ENCODE assay signal across 8 cellular contexts in genomic region chr9:128129976-128130590, GRCh38. TPM values are rescaled to one million over a fixed set of nuclear protein-coding genes. Genes with fewer than 3 reads are reported as not detected.
DNase-seq lines count a peak whose midpoint lies in the region; ATAC-seq and TF ChIP-seq lines count a peak whose summit lies in the region.
"Not testable (repeated sequence)": the region's sequence is repeated elsewhere in the genome, so short reads cannot be mapped to it uniquely, and the experiment has no call there.

No MANE protein-coding gene starts in this region.

- H3K27me3 ChIP-seq in RWPE2 (ENCODE audit: insufficient read depth, poor library complexity, severe bottlenecking); thyroid gland: not testable (repeated sequence)
- H3K27me3 ChIP-seq in esophagus muscularis mucosa, result peaks cover 0 to 12% (median 0%) of the 10 kb centered on the region in 4 donors

- peaks cover 34% of the 10 kb centered on the region for H3K27me3 Mint-ChIP-seq in activated naive CD8-positive, alpha-beta T cell treated with anti-CD3 and anti-CD28 coated beads, Interleukin-2, amount 10 ng/mL, durations not matched to agents 7 days and 5 days
- peaks cover 28% of the 10 kb centered on the region for H3K27me3 Mint-ChIP-seq in mesothelial cell of epicardium (ENCODE audit: low read depth)

- peaks cover 26% of the 10 kb centered on the region for H3K4me1 Mint-ChIP-seq in activated naive CD8-positive, alpha-beta T cell treated with anti-CD3 and anti-CD28 coated beads, Interleukin-2, amount 10 ng/mL, durations not matched to agents 7 days and 5 days
- peaks cover 17% of the 10 kb centered on the region for H3K4me1 Mint-ChIP-seq in mesothelial cell of epicardium

- not testable (repeated sequence) for H3K27ac Mint-ChIP-seq in activated naive CD8-positive, alpha-beta T cell treated with anti-CD3 and anti-CD28 coated beads, Interleukin-2, amount 10 ng/mL, durations not matched to agents 7 days and 5 days; mesothelial cell of epicardium

- H3K27ac ChIP-seq in RWPE2 (ENCODE audit: poor library complexity, severe bottlenecking); esophagus muscularis mucosa (replicated peaks in 1 of 4); thyroid gland: not testable (repeated sequence)

- DNase-seq in GM10266 (ENCODE audit: extremely low spot score); esophagus muscularis mucosa (ENCODE audit: extremely low spot score); mesothelial cell of epicardium (ENCODE audit: low spot score in 2 of 2, unreplicated experiment in 2 of 2): not testable (repeated sequence)
- DNase-seq in RWPE2 (ENCODE audit: low spot score) (peak; percentile 11), thyroid gland (peak; percentile 65 to 68)
- DNase-seq in activated CD8-positive, alpha-beta memory T cell treated with anti-CD3 and anti-CD28 coated beads for 24 hours, result peak; percentile 79
- DNase-seq in activated naive CD8-positive, alpha-beta T cell treated with anti-CD3 and anti-CD28 coated beads, Interleukin-2, amount 10 ng/mL, durations not matched to agents 7 days and 5 days, result peak; percentile 58
- DNase-seq in stimulated activated CD4-positive, alpha-beta T cell treated with anti-CD3 and anti-CD28 coated beads, Interleukin-12 subunit alpha, Interleukin-12 subunit beta, amount 100 ng/mL, for 4 hours, result peak; percentile 47

- POLR2A ChIA-PET in activated naive CD8-positive, alpha-beta T cell treated with anti-CD3 and anti-CD28 coated beads, Interleukin-2, amount 10 ng/mL, durations not matched to agents 7 days and 5 days (lab: Charles Lee), result not testable (repeated sequence)

- H3K36me3 Mint-ChIP-seq in activated naive CD8-positive, alpha-beta T cell treated with anti-CD3 and anti-CD28 coated beads, Interleukin-2, amount 10 ng/mL, durations not matched to agents 7 days and 5 days; mesothelial cell of epicardium: not testable (repeated sequence)

- TF ChIP-seq CTCF in GM10266 (IDR thresholded peaks at IDR 0.05; ENCODE audit: control insufficient read depth, insufficient read depth, low read depth, missing control alignments) (peak; percentile 32), RWPE2 (IDR thresholded peaks at IDR 0.05; ENCODE audit: poor library complexity, severe bottlenecking) (peak; percentile 51), esophagus muscularis mucosa (IDR thresholded peaks at IDR 0.05) (peak; percentile 25 to 49 (median 40)), mesothelial cell of epicardium (IDR thresholded peaks at IDR 0.05; ENCODE audit: unreplicated experiment) (peak; percentile 27), thyroid gland (IDR thresholded peaks at IDR 0.05) (peak in 4 of 6 experiments; percentile 22 to 53 (median 25))

- intact Hi-C loops in esophagus muscularis mucosa (cut with DNase I); thyroid gland (cut with DNase I): not testable (repeated sequence)

- TF ChIP-seq EP300 in esophagus muscularis mucosa (IDR thresholded peaks at IDR 0.05), result not testable (repeated sequence)

- not testable (repeated sequence) for H3K4me3 ChIP-seq in RWPE2 (ENCODE audit: severe bottlenecking); esophagus muscularis mucosa; thyroid gland (replicated peaks in 1 of 3)

- WGBS in esophagus muscularis mucosa, result 23% methylated on average over 12 of the region's 12 CpGs
- WGBS in thyroid gland, 2 donors, result 28 to 29% methylated on average over 10 to 12 of the region's 12 CpGs

- peak overlapping the region; percentile 58 for H3K4me3 Mint-ChIP-seq in activated naive CD8-positive, alpha-beta T cell treated with anti-CD3 and anti-CD28 coated beads, Interleukin-2, amount 10 ng/mL, durations not matched to agents 7 days and 5 days
- peak overlapping the region; percentile 43 for H3K4me3 Mint-ChIP-seq in mesothelial cell of epicardium

- not testable (repeated sequence) for ATAC-seq in RWPE2 (ENCODE audit: low read depth); activated naive CD8-positive, alpha-beta T cell treated with anti-CD3 and anti-CD28 coated beads, Interleukin-2, amount 10 ng/mL, durations not matched to agents 7 days and 5 days (ENCODE audit: low read depth)

- not testable (repeated sequence) for H3K9me3 Mint-ChIP-seq in activated naive CD8-positive, alpha-beta T cell treated with anti-CD3 and anti-CD28 coated beads, Interleukin-2, amount 10 ng/mL, durations not matched to agents 7 days and 5 days
- H3K9me3 Mint-ChIP-seq in mesothelial cell of epicardium, result peaks cover 13% of the 10 kb centered on the region

- not testable (repeated sequence) for H3K4me1 ChIP-seq in RWPE2 (ENCODE audit: insufficient read depth, poor library complexity, severe bottlenecking)
- H3K4me1 ChIP-seq in esophagus muscularis mucosa, result peaks cover 26 to 33% (median 32%) of the 10 kb centered on the region in 4 donors
- H3K4me1 ChIP-seq in thyroid gland, result peaks cover 22 to 25% of the 10 kb centered on the region in 2 donors

- not testable (repeated sequence) for H3K9me3 ChIP-seq in RWPE2 (ENCODE audit: severe bottlenecking); esophagus muscularis mucosa; thyroid gland

- not testable (repeated sequence) for TF ChIP-seq POLR2A in esophagus muscularis mucosa (IDR thresholded peaks at IDR 0.05; ENCODE audit: low read depth); thyroid gland (IDR thresholded peaks at IDR 0.05)

- H3K36me3 ChIP-seq in RWPE2 (ENCODE audit: low read depth); esophagus muscularis mucosa; thyroid gland: not testable (repeated sequence)

RNA-seq across cellular contexts. Expression of gene PTGES2, which starts 2.6 kb away (rescaled TPM):
- total RNA-seq in activated naive CD8-positive, alpha-beta T cell treated with anti-CD3 and anti-CD28 coated beads, Interleukin-2, amount 10 ng/mL, durations not matched to agents 7 days and 5 days, result 10 to 100 TPM; 51.8 to 53.2 TPM
- 10 to 100 TPM; 58.0 to 72.7 (median 60.5) TPM for total RNA-seq in esophagus muscularis mucosa
- total RNA-seq in mesothelial cell of epicardium, result 70.0 to 74.8 TPM (median 72.6 TPM) in 3 replicates
- 100 to 1,000 TPM in 1 of 4 donors, 10 to 100 TPM in 3; 80.0 to 112 (median 88.4) TPM for total RNA-seq in thyroid gland

RNA-seq across cellular contexts. Expression of gene LCN2, which starts 19.2 kb away (rescaled TPM):
- not detected for total RNA-seq in activated naive CD8-positive, alpha-beta T cell treated with anti-CD3 and anti-CD28 coated beads, Interleukin-2, amount 10 ng/mL, durations not matched to agents 7 days and 5 days
- total RNA-seq in esophagus muscularis mucosa, result 1 to 10 TPM in 1 of 4 donors, under 1 TPM in 1, not detected in 2; 0.83 to 6.2 TPM
- not detected in 3 replicates for total RNA-seq in mesothelial cell of epicardium
- 10 to 100 TPM in 1 of 4 donors, 1 to 10 TPM in 2, under 1 TPM in 1; 0.45 to 10.6 (median 2.5) TPM for total RNA-seq in thyroid gland

RNA-seq across cellular contexts. Expression of gene BBLN, which starts 30.0 kb away (rescaled TPM):
- total RNA-seq in activated naive CD8-positive, alpha-beta T cell treated with anti-CD3 and anti-CD28 coated beads, Interleukin-2, amount 10 ng/mL, durations not matched to agents 7 days and 5 days, result 10 to 100 TPM; 77.6 to 90.9 TPM
- total RNA-seq in esophagus muscularis mucosa (100 to 1,000 TPM; 132 to 213 (median 148) TPM), mesothelial cell of epicardium (60.7 to 64.4 TPM (median 63.1 TPM) in 3 replicates), thyroid gland (100 to 1,000 TPM in 3 of 4 donors, 10 to 100 TPM in 1; 98.1 to 204 (median 172) TPM)
